In genomic region chr20:24492031-24492607, GRCh38 we compare ENCODE assay signal across 21 cellular contexts. TPM values are rescaled to one million over a fixed set of nuclear protein-coding genes. Genes with fewer than 3 reads are reported as not detected.
DNase-seq lines count a peak whose midpoint lies in the region; ATAC-seq and TF ChIP-seq lines count a peak whose summit lies in the region.
"Had no signal": no experiment of that assay in that cellular context is flagged by ENCODE, and none has a peak within 500 bp of the region (broad histone marks: within the 10 kb centered on the region; RNA-seq: fewer than 3 reads in every experiment).

No MANE protein-coding gene starts in this region.

- intact Hi-C loops in left colon (cut with DNase I, micrococcal nuclease): no loop called here

- H3K4me1 ChIP-seq in HEK293 (ENCODE audit: control insufficient read depth, insufficient read depth, low read length): no peaks in the 10 kb centered on the region
- H3K4me1 ChIP-seq: body of pancreas, SJSA1 had no signal

- no peak for TF ChIP-seq CTCF in HEK293 (tag by site-specific recombination; IDR thresholded peaks at IDR 0.05)
- peak; percentile 33 for TF ChIP-seq CTCF in choroid plexus epithelial cell (conservative IDR thresholded peaks at IDR 0.05; ENCODE audit: low read depth, low read length)

- CTCF ChIA-PET in HEK293 (lab: Yijun Ruan, JAX): no interaction called here

- POLR2A ChIA-PET in HEK293 (lab: Yijun Ruan, JAX): no interaction called here

- no peak overlapping the region for H3K4me3 ChIP-seq in HEK293 (ENCODE audit: low read depth, low read length)
- H3K4me3 ChIP-seq in choroid plexus epithelial cell (ENCODE audit: low read depth, low read length): no peak overlapping the region
- H3K4me3 ChIP-seq: body of pancreas, SJSA1, thoracic aorta had no signal

- no peak overlapping the region for H3K27ac ChIP-seq in HEK293 (ENCODE audit: extremely low read depth, low read depth, low read length)
- H3K27ac ChIP-seq: body of pancreas, epithelial cell of prostate, neutrophil, SJSA1, thoracic aorta had no signal

- peak; percentile 42 for DNase-seq in COR-L47 (lab: John Stamatoyannopoulos, UW)
- peak; percentile 38 for DNase-seq in choroid plexus epithelial cell (ENCODE audit: low read depth)
- peak; percentile 81 for DNase-seq in mesenteric fat pad (ENCODE audit: low spot score)
- DNase-seq in Kasumi-1 (lab: John Stamatoyannopoulos, UW): no peak
- DNase-seq in left colon: no peak
- no peak for DNase-seq in cerebellar nuclear complex (lab: John Stamatoyannopoulos, UW)
- DNase-seq: activated T-cell treated with anti-CD3 and anti-CD28 coated beads, Interleukin-2, amount 50 U/mL, for 72 hours; body of pancreas; DND-41; foreskin melanocyte; NCI-H1417 treated with DMSO at 0.1 percent for 48 hours; NCI-H2171; PC-3; T-helper 17 cell had no signal

- ATAC-seq in left colon: no peak
- ATAC-seq: activated T-cell treated with anti-CD3 and anti-CD28 coated beads, Interleukin-2, amount 50 U/mL, for 72 hours; body of pancreas; PC-3; T-helper 17 cell had no signal

- peaks cover 0 to 20% of the 10 kb centered on the region in 2 experiments; a peak in 2 of 3 replicates for H3K36me3 ChIP-seq in HEK293 (ENCODE audit: control insufficient read depth in 2 of 2, insufficient read depth in 1 of 2, low read length in 2 of 2)
- H3K36me3 ChIP-seq: neutrophil, SJSA1 had no signal

- no peaks in the 10 kb centered on the region for H3K9me3 ChIP-seq in HEK293 (ENCODE audit: control insufficient read depth, insufficient read depth, low read depth, low read length)
- H3K9me3 ChIP-seq: body of pancreas, neutrophil, SJSA1, thoracic aorta had no signal

TF ChIP-seq in HEK293, 187 proteins besides CTCF, POLR2A, EP300 and RAD21:
- TF ChIP-seq EGR2 (tag by site-specific recombination; IDR thresholded peaks at IDR 0.05; ENCODE audit: low read depth): no peak
- TF ChIP-seq ZBTB8A (tag by site-specific recombination; IDR thresholded peaks at IDR 0.05): no peak
- 0 out of 2 replicates have a peak, but pooled peaks have one; percentile 16 for TF ChIP-seq ZIC2 (tag by site-specific recombination; IDR thresholded peaks at IDR 0.05)
- peak; percentile 71; the same call in 1 of the 2 replicates for TF ChIP-seq ZNF449 (tag by site-specific recombination; IDR thresholded peaks at IDR 0.05)
- no peak for TF ChIP-seq ZNF654 (tag by site-specific recombination; IDR thresholded peaks at IDR 0.05; ENCODE audit: low read depth)
- TF ChIP-seq AEBP2 (tag by site-specific recombination; IDR thresholded peaks at IDR 0.05; ENCODE audit: borderline replicate concordance): no peak
- TF ChIP-seq GLIS1 (tag by site-specific recombination; IDR thresholded peaks at IDR 0.05): peak; percentile 79

RNA-seq across cellular contexts. Expression of gene SYNDIG1, which starts 22.7 kb away (rescaled TPM):
- total RNA-seq in mesenteric fat pad (0.77 TPM), left colon (under 1 TPM; 0.12 to 0.45 TPM)
- total RNA-seq: activated T-cell treated with anti-CD3 and anti-CD28 coated beads, Interleukin-2, amount 50 U/mL, for 72 hours; dermis microvascular lymphatic vessel endothelial cell; M059J; PC-3; SJSA1; T-helper 17 cell had no signal

Comparison
In these comparisons a context has a peak if more than half of its experiments do, and no peak if none do; other contexts are left out.
1. DNase-seq: peak in COR-L47 (single experiment), choroid plexus epithelial cell (single experiment) and mesenteric fat pad (single experiment); none in Kasumi-1 (0 of 2), left colon (0 of 2) and cerebellar nuclear complex (0 of 2).